24 cellular contexts compared by ENCODE assay signal in the genomic region with DNA sequence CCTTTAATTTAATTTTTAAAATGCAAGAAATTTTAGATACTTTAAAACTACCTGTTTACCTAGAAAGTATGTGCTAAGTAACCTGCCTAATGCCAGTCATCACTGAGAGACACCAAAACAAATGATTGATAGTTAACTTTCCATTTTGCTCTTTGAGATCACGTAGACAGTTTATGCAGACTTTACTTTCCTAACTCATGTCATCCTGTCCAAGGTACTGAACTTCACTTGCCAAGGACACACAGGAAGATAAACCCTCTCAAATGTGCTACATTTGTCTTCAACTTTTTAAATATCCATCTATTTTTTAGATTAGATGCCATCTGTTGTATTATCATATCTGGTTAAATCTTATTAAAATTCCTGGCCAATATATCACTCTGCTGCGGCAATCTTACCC. TPM values are rescaled to one million over a fixed set of nuclear protein-coding genes. Genes with fewer than 3 reads are reported as not detected.
"Had no signal": no experiment of that assay in that cellular context is flagged by ENCODE, and none has a peak within 500 bp of the region (broad histone marks: within the 10 kb centered on the region; RNA-seq: fewer than 3 reads in every experiment).

No MANE protein-coding gene starts in this region.

- ATAC-seq: effector memory CD8-positive, alpha-beta T cell; gastroesophageal sphincter; left lobe of liver; naive thymus-derived CD8-positive, alpha-beta T cell had no signal

- H3K27me3 Mint-ChIP-seq: effector memory CD8-positive, alpha-beta T cell had no signal

- H3K9me3 Mint-ChIP-seq: effector memory CD8-positive, alpha-beta T cell; naive thymus-derived CD8-positive, alpha-beta T cell; neural crest cell had no signal

- H3K4me3 Mint-ChIP-seq: effector memory CD8-positive, alpha-beta T cell; naive thymus-derived CD8-positive, alpha-beta T cell; neural crest cell had no signal

- H3K36me3 ChIP-seq: esophagus muscularis mucosa, gastroesophageal sphincter, right atrium auricular region, suprapubic skin, thyroid gland, upper lobe of left lung, uterus had no signal

- H3K27ac ChIP-seq: epithelial cell of prostate, esophagus muscularis mucosa, gastroesophageal sphincter, right atrium auricular region, suprapubic skin, thyroid gland, upper lobe of left lung, uterus had no signal

- H3K27ac Mint-ChIP-seq: effector memory CD8-positive, alpha-beta T cell; naive thymus-derived CD8-positive, alpha-beta T cell had no signal

- H3K36me3 Mint-ChIP-seq: naive thymus-derived CD8-positive, alpha-beta T cell had no signal

- H3K27me3 ChIP-seq: esophagus muscularis mucosa, gastroesophageal sphincter, right atrium auricular region, suprapubic skin, thyroid gland, upper lobe of left lung, uterus had no signal

- H3K4me1 ChIP-seq: esophagus muscularis mucosa, gastroesophageal sphincter, right atrium auricular region, suprapubic skin, thyroid gland, upper lobe of left lung, uterus had no signal

- H3K9me3 ChIP-seq: esophagus muscularis mucosa, gastroesophageal sphincter, right atrium auricular region, suprapubic skin, thyroid gland, upper lobe of left lung, uterus had no signal

- H3K4me1 Mint-ChIP-seq: naive thymus-derived CD8-positive, alpha-beta T cell; neural crest cell had no signal

- FAIRE-seq: small intestine had no signal

- H3K4me3 ChIP-seq: esophagus muscularis mucosa, gastroesophageal sphincter, right atrium auricular region, suprapubic skin, thyroid gland, upper lobe of left lung, uterus had no signal

- DNase-seq: cortex of kidney; effector memory CD8-positive, alpha-beta T cell; foreskin fibroblast; glutamatergic neuron; mammary epithelial cell; naive thymus-derived CD8-positive, alpha-beta T cell; posterior cingulate gyrus; small intestine; stimulated activated CD4-positive, alpha-beta T cell treated with anti-CD3 and anti-CD28 coated beads, Interleukin-12 subunit alpha, Interleukin-12 subunit beta, amount 100 ng/mL, for 4 hours; stimulated activated naive CD4-positive, alpha-beta T cell; thyroid gland; upper lobe of left lung; uterus had no signal

RNA-seq across cellular contexts. Expression of a gene that starts 20.1 kb away (rescaled TPM):
- total RNA-seq: kidney epithelial cell; mesenteric fat pad; mononuclear cell; naive thymus-derived CD8-positive, alpha-beta T cell; osteocyte; suprapubic skin; thyroid gland had no signal
- polyA plus RNA-seq: mammary epithelial cell; naive thymus-derived CD8-positive, alpha-beta T cell had no signal
